13 cellular contexts compared by ENCODE assay signal in genomic region chr22:17846326-17846992, GRCh38.
A peak's percentile ranks its signal among the peaks of the same experiment; 100 is the strongest.
DNase-seq lines count a peak whose midpoint lies in the region; ATAC-seq and TF ChIP-seq lines count a peak whose summit lies in the region.
"Had no signal": no experiment of that assay in that cellular context is flagged by ENCODE, and none has a peak within 500 bp of the region (broad histone marks: within the 10 kb centered on the region; RNA-seq: fewer than 3 reads in every experiment).

No MANE protein-coding gene starts in this region.

- ATAC-seq in left lung (peak; percentile 83), GM21381 (IDR thresholded peaks at IDR 0.05; ENCODE audit: unreplicated experiment) (no peak)
- ATAC-seq: activated CD4-positive, CD25-positive, alpha-beta regulatory T cell treated with anti-CD3 and anti-CD28 coated beads, Interleukin-2, amount 50 U/mL, for 24 hours had no signal

- H3K4me3 ChIP-seq in BE2C (ENCODE audit: low read depth, low read length) (peak overlapping the region; percentile 12), colonic mucosa (no peak overlapping the region), left lung (no peak overlapping the region), skin epidermis (no peak overlapping the region)

- no peak for TF ChIP-seq CTCF in BE2C (IDR thresholded peaks at IDR 0.05; ENCODE audit: low read depth, low read length)
- TF ChIP-seq CTCF in colonic mucosa (IDR thresholded peaks at IDR 0.05) = no peak
- TF ChIP-seq CTCF in left lung (IDR thresholded peaks at IDR 0.05) = no peak

- intact Hi-C loops in colonic mucosa (cut with DNase I) (no loop called here), left lung (cut with DNase I) (no loop called here)

- H3K36me3 ChIP-seq in BE2C = no peaks in the 10 kb centered on the region
- peaks cover 2% of the 10 kb centered on the region for H3K36me3 ChIP-seq in colonic mucosa
- peaks cover 0 to 2% of the 10 kb centered on the region in 2 donors for H3K36me3 ChIP-seq in left lung

- no peaks in the 10 kb centered on the region for H3K27me3 ChIP-seq in BE2C
- no peaks in the 10 kb centered on the region for H3K27me3 ChIP-seq in colonic mucosa
- H3K27me3 ChIP-seq in left lung = no peaks in the 10 kb centered on the region

- DNase-seq in BE2C (peak; percentile 33), colonic mucosa (no peak), left lung (peak in 1 of 2 donors; percentile 42), kidney glomerular epithelial cell (lab: John Stamatoyannopoulos, UW) (no peak), inferior parietal cortex (ENCODE audit: extremely low spot score) (no peak)
- DNase-seq in activated naive CD4-positive, alpha-beta T cell treated with Interleukin-2 at 50 U/mL for 16 hours = no peak
- DNase-seq: activated effector memory CD4-positive, alpha-beta T cell treated with Interleukin-2 at 50 U/mL for 16 hours; NCI-H748 treated with DMSO at 0.1 percent for 48 hours had no signal

- H3K4me1 ChIP-seq in BE2C = peaks cover 31% of the 10 kb centered on the region
- no peaks in the 10 kb centered on the region for H3K4me1 ChIP-seq in colonic mucosa
- peaks cover 0 to 4% of the 10 kb centered on the region in 2 donors for H3K4me1 ChIP-seq in left lung

- H3K9me3 ChIP-seq in BE2C (no peaks in the 10 kb centered on the region), colonic mucosa (no peaks in the 10 kb centered on the region), left lung (no peaks in the 10 kb centered on the region)

- peak overlapping the region; percentile 41 for H3K27ac ChIP-seq in colonic mucosa
- peak overlapping the region in 1 of 2 donors; percentile 56 for H3K27ac ChIP-seq in left lung
- H3K27ac ChIP-seq in skin epidermis = peak overlapping the region in 18 of 21 experiments; percentile 2 to 72 (median 37)
- H3K27ac ChIP-seq: C4-2B, HL-60 had no signal

- H3K9ac ChIP-seq in colonic mucosa (ENCODE audit: low read depth in 2 of 2, low read length in 2 of 2) = no peak overlapping the region
